ENCODE assay signal across 1 cellular context in genomic region chr3:47380026-47380600, GRCh38.
A peak's percentile ranks its signal among the peaks of the same experiment; 100 is the strongest.
TF ChIP-seq lines count a peak whose summit lies in the region.

No MANE protein-coding gene starts in this region.

TF ChIP-seq in HepG2, 621 proteins besides CTCF, POLR2A, EP300 and RAD21 (continued from another document and continues in another):
- TF ChIP-seq PPARG (CRISPR knock-in tag; conservative IDR thresholded peaks at IDR 0.05) (no peak), RBM39 (IDR thresholded peaks at IDR 0.05; ENCODE audit: low read depth, low read length, poor library complexity, severe bottlenecking) (no peak), ZFYVE20 (CRISPR knock-in tag; IDR thresholded peaks at IDR 0.05; ENCODE audit: borderline replicate concordance, low read depth) (no peak), BCL3 (CRISPR knock-in tag; IDR thresholded peaks at IDR 0.05) (0 out of 2 replicates have a peak, but pooled peaks have one; percentile 29), ISX (CRISPR knock-in tag; conservative IDR thresholded peaks at IDR 0.05) (0 out of 2 replicates have a peak, but pooled peaks have one; percentile 33), ZNF333 (CRISPR knock-in tag; IDR thresholded peaks at IDR 0.05; ENCODE audit: borderline replicate concordance) (no peak), RARA (CRISPR knock-in tag; IDR thresholded peaks at IDR 0.05) (no peak), ATF3 (CRISPR knock-in tag; IDR thresholded peaks at IDR 0.05) (no peak), PATZ1 (CRISPR knock-in tag; IDR thresholded peaks at IDR 0.05) (no peak), ZNF713 (CRISPR knock-in tag; IDR thresholded peaks at IDR 0.05) (no peak), ZNF44 (CRISPR knock-in tag; IDR thresholded peaks at IDR 0.05) (no peak), ZFP41 (CRISPR knock-in tag; IDR thresholded peaks at IDR 0.05; ENCODE audit: borderline replicate concordance) (no peak), FOSL1 (CRISPR knock-in tag; IDR thresholded peaks at IDR 0.05; ENCODE audit: borderline replicate concordance) (no peak), ZNF281 (CRISPR knock-in tag; IDR thresholded peaks at IDR 0.05; ENCODE audit: borderline replicate concordance) (no peak), ZNF274 (CRISPR knock-in tag; IDR thresholded peaks at IDR 0.05) (no peak), SMAD1 (CRISPR knock-in tag; IDR thresholded peaks at IDR 0.05; ENCODE audit: borderline replicate concordance, low read depth) (no peak), RXRA (CRISPR knock-in tag; IDR thresholded peaks at IDR 0.05) (no peak), PRDM4 (CRISPR knock-in tag; IDR thresholded peaks at IDR 0.05; ENCODE audit: borderline replicate concordance) (0 out of 2 replicates have a peak, but pooled peaks have one; percentile 53), SIN3A (IDR thresholded peaks at IDR 0.05; ENCODE audit: borderline replicate concordance, low read depth, low read length) (peak; percentile 13; the same call in 1 of the 2 replicates), ZNF317 (CRISPR knock-in tag; IDR thresholded peaks at IDR 0.05) (no peak), ZBTB42 (CRISPR knock-in tag; IDR thresholded peaks at IDR 0.05) (no peak), MYC (CRISPR knock-in tag; IDR thresholded peaks at IDR 0.05; ENCODE audit: borderline replicate concordance) (no peak), SOX13 (IDR thresholded peaks at IDR 0.05) (no peak), SOX13 (CRISPR knock-in tag; conservative IDR thresholded peaks at IDR 0.05 in 1 of 2, IDR thresholded peaks at IDR 0.05 in 1 of 2) (no peak), TFE3 (CRISPR knock-in tag; IDR thresholded peaks at IDR 0.05) (no peak), ZBTB25 (CRISPR knock-in tag; IDR thresholded peaks at IDR 0.05) (no peak), PAX8 (CRISPR knock-in tag; IDR thresholded peaks at IDR 0.05; ENCODE audit: borderline replicate concordance) (no peak), GLMP (CRISPR knock-in tag; IDR thresholded peaks at IDR 0.05; ENCODE audit: borderline replicate concordance) (no peak), MEIS1 (CRISPR knock-in tag; IDR thresholded peaks at IDR 0.05; ENCODE audit: borderline replicate concordance) (no peak), PCBP1 (IDR thresholded peaks at IDR 0.05; ENCODE audit: borderline replicate concordance, low read depth, low read length) (0 out of 2 replicates have a peak, but pooled peaks have one; percentile 43), SUZ12 (IDR thresholded peaks at IDR 0.05; ENCODE audit: low read depth, low read length) (no peak), GATAD1 (CRISPR knock-in tag; IDR thresholded peaks at IDR 0.05) (no peak), CBX5 (CRISPR knock-in tag; IDR thresholded peaks at IDR 0.05; ENCODE audit: borderline replicate concordance) (no peak), ZBTB33 (CRISPR knock-in tag; IDR thresholded peaks at IDR 0.05) (no peak), ZNF121 (CRISPR knock-in tag; IDR thresholded peaks at IDR 0.05) (0 out of 2 replicates have a peak, but pooled peaks have one; percentile 32), SOX5 (CRISPR knock-in tag; IDR thresholded peaks at IDR 0.05; ENCODE audit: borderline replicate concordance) (no peak), ZSCAN30 (CRISPR knock-in tag; IDR thresholded peaks at IDR 0.05) (no peak), ZNF674 (CRISPR knock-in tag; IDR thresholded peaks at IDR 0.05; ENCODE audit: low read depth) (peak; percentile 84; the same call in 1 of the 2 replicates), HNF1A (IDR thresholded peaks at IDR 0.05; ENCODE audit: low read depth) (no peak), HNF1A (CRISPR knock-in tag; IDR thresholded peaks at IDR 0.05; ENCODE audit: borderline replicate concordance) (no peak; the same call in 1 of the 2 replicates), ZNF354B (CRISPR knock-in tag; IDR thresholded peaks at IDR 0.05) (no peak), HDAC1 (CRISPR knock-in tag; IDR thresholded peaks at IDR 0.05) (no peak), RBFOX2 (IDR thresholded peaks at IDR 0.05; ENCODE audit: low read depth, low read length) (no peak), ZNF580 (CRISPR knock-in tag; IDR thresholded peaks at IDR 0.05; ENCODE audit: borderline replicate concordance, low read depth) (no peak)
